ENCODE assay signal across 18 cellular contexts in genomic region chr20:11646359-11646758, GRCh38.
DNase-seq lines count a peak whose midpoint lies in the region; ATAC-seq and TF ChIP-seq lines count a peak whose summit lies in the region.
"Had no signal": no experiment of that assay in that cellular context is flagged by ENCODE, and none has a peak within 500 bp of the region (broad histone marks: within the 10 kb centered on the region; RNA-seq: fewer than 3 reads in every experiment).

No MANE protein-coding gene starts in this region.

- H3K9me3 Mint-ChIP-seq in WTC11 (peaks cover 6% of the 10 kb centered on the region), HFFc6 (peaks cover 11% of the 10 kb centered on the region)
- H3K9me3 Mint-ChIP-seq in stimulated activated effector memory CD8-positive, alpha-beta T cell treated with anti-CD3 and anti-CD28 coated beads, Interleukin-12 subunit alpha, Interleukin-12 subunit beta, amount 100 ng/mL, for 72 hours = peaks cover 13% of the 10 kb centered on the region

- RAD21 ChIA-PET in HCT116 (lab: Charles Lee; ENCODE audit: low non-redundant PET in 1 of 2, low total read pairs in 2 of 2, uncharacterized antibody in 2 of 2, unreplicated experiment in 2 of 2) = no interaction called here

- H3K27ac ChIP-seq in HCT116 (ENCODE audit: low read depth, low read length) = no peak overlapping the region
- H3K27ac ChIP-seq: PC-9 had no signal

- CTCF ChIA-PET in HCT116 (lab: Charles Lee) (no interaction called here), WTC11 (lab: Charles Lee) (interaction anchor here (0.6 to 0.9 kb wide), 2 partner anchors 369 to 712 kb away, joined by 3 read pairs; no protein-coding TSS in a partner anchor)

- no peaks in the 10 kb centered on the region for H3K4me1 ChIP-seq in HCT116 (ENCODE audit: control insufficient read depth in 1 of 2, insufficient read depth in 2 of 2, low read length in 2 of 2)
- H3K4me1 ChIP-seq: HAP-1 had no signal

- peak; percentile 38; the same call in 1 of the 2 replicates for ATAC-seq in HCT116
- peak; percentile 80 for ATAC-seq in WTC11
- peak; percentile 24 for ATAC-seq in stimulated activated effector memory CD8-positive, alpha-beta T cell treated with anti-CD3 and anti-CD28 coated beads, Interleukin-12 subunit alpha, Interleukin-12 subunit beta, amount 100 ng/mL, for 72 hours
- ATAC-seq in GM21423 (IDR thresholded peaks at IDR 0.05; ENCODE audit: unreplicated experiment) = no peak
- ATAC-seq in HG03521 (IDR thresholded peaks at IDR 0.05; ENCODE audit: unreplicated experiment) = no peak
- ATAC-seq: CD8-positive, alpha-beta T cell; K562 had no signal

- TF ChIP-seq RAD21 in HCT116 (IDR thresholded peaks at IDR 0.05; ENCODE audit: low read depth) = peak; percentile 23; the same call in 1 of the 2 replicates

- TF ChIP-seq CTCF in HCT116 (IDR thresholded peaks at IDR 0.05 in 2 of 3, conservative IDR thresholded peaks at IDR 0.05 in 1 of 3; ENCODE audit: borderline replicate concordance in 1 of 3, insufficient read depth in 1 of 3, low read depth in 2 of 3, low read length in 2 of 3) (no peak), WTC11 (IDR thresholded peaks at IDR 0.05) (no peak), HFFc6 (IDR thresholded peaks at IDR 0.05) (no peak)

- H3K9ac ChIP-seq in HCT116 (ENCODE audit: low read length) = no peak overlapping the region
- H3K9ac ChIP-seq: SK-N-SH had no signal

- H3K9me3 ChIP-seq in HCT116 (ENCODE audit: control insufficient read depth in 1 of 2, insufficient read depth in 1 of 2, low read depth in 1 of 2, low read length in 2 of 2) = no peaks in the 10 kb centered on the region
- H3K9me3 ChIP-seq: HAP-1, SK-N-SH had no signal

- H3K36me3 Mint-ChIP-seq in WTC11 (peaks cover 5% of the 10 kb centered on the region; the same call in 1 of the 2 replicates), HFFc6 (ENCODE audit: low read depth) (no peaks in the 10 kb centered on the region)
- H3K36me3 Mint-ChIP-seq in stimulated activated effector memory CD8-positive, alpha-beta T cell treated with anti-CD3 and anti-CD28 coated beads, Interleukin-12 subunit alpha, Interleukin-12 subunit beta, amount 100 ng/mL, for 72 hours = no peaks in the 10 kb centered on the region
- H3K36me3 Mint-ChIP-seq: CD8-positive, alpha-beta T cell had no signal

- H2AFZ ChIP-seq in HCT116 (ENCODE audit: low read depth, low read length, poor library complexity, severe bottlenecking) = no peak overlapping the region
- H2AFZ ChIP-seq: PC-9 had no signal

- intact Hi-C loops in HCT116 (cut with micrococcal nuclease) = no loop called here

- H3K27ac Mint-ChIP-seq in WTC11 = no peak overlapping the region
- no peak overlapping the region for H3K27ac Mint-ChIP-seq in stimulated activated effector memory CD8-positive, alpha-beta T cell treated with anti-CD3 and anti-CD28 coated beads, Interleukin-12 subunit alpha, Interleukin-12 subunit beta, amount 100 ng/mL, for 72 hours
- no peak overlapping the region for H3K27ac Mint-ChIP-seq in HFFc6
- H3K27ac Mint-ChIP-seq: CD8-positive, alpha-beta T cell had no signal

- no peaks in the 10 kb centered on the region for H4K20me1 ChIP-seq in HCT116 (ENCODE audit: insufficient read depth)

- H3K4me3 Mint-ChIP-seq in WTC11 = no peak overlapping the region
- H3K4me3 Mint-ChIP-seq in stimulated activated effector memory CD8-positive, alpha-beta T cell treated with anti-CD3 and anti-CD28 coated beads, Interleukin-12 subunit alpha, Interleukin-12 subunit beta, amount 100 ng/mL, for 72 hours = no peak overlapping the region
- no peak overlapping the region for H3K4me3 Mint-ChIP-seq in HFFc6
- H3K4me3 Mint-ChIP-seq: CD8-positive, alpha-beta T cell had no signal

- H3K27me3 Mint-ChIP-seq in WTC11 (ENCODE audit: low read depth) (peaks cover 8% of the 10 kb centered on the region), HFFc6 (ENCODE audit: insufficient read depth) (no peaks in the 10 kb centered on the region)

- H3K79me2 ChIP-seq in HCT116 (ENCODE audit: insufficient read depth, low read length) = no peaks in the 10 kb centered on the region

- H3K9me2 ChIP-seq in HCT116 (ENCODE audit: insufficient read depth) = no peaks in the 10 kb centered on the region
- H3K9me2 ChIP-seq: SK-N-SH had no signal

- H3K27me3 ChIP-seq in HCT116 (ENCODE audit: insufficient read depth, low read length) = no peaks in the 10 kb centered on the region

- H3K4me3 ChIP-seq in HCT116 (replicated peaks in 1 of 2; ENCODE audit: low read depth in 1 of 2, low read length in 2 of 2) = no peak overlapping the region
- H3K4me3 ChIP-seq: HAP-1, K562, PC-9 had no signal

- BruUV-seq in HCT116 (replicated peaks; lab: Mats Ljungman, UMichigan) = no TSS peak

- no peaks in the 10 kb centered on the region for H3K36me3 ChIP-seq in HCT116 (ENCODE audit: control insufficient read depth in 1 of 2, insufficient read depth in 2 of 2, low read length in 2 of 2)
- H3K36me3 ChIP-seq: HAP-1 had no signal

- H3K4me2 ChIP-seq in HCT116 (ENCODE audit: low read length) = no peak overlapping the region
- H3K4me2 ChIP-seq: PC-9, SK-N-SH had no signal

- no peak for TF ChIP-seq POLR2A in HCT116 (IDR thresholded peaks at IDR 0.05; ENCODE audit: borderline replicate concordance, extremely low read depth, insufficient read depth, insufficient read length)

- POLR2A ChIA-PET in HCT116 (lab: Charles Lee) = no interaction called here
- POLR2A ChIA-PET in WTC11 (lab: Charles Lee) = no interaction called here

- H3K4me1 Mint-ChIP-seq in WTC11 (no peaks in the 10 kb centered on the region), HFFc6 (ENCODE audit: low read depth) (no peaks in the 10 kb centered on the region)
- H3K4me1 Mint-ChIP-seq in stimulated activated effector memory CD8-positive, alpha-beta T cell treated with anti-CD3 and anti-CD28 coated beads, Interleukin-12 subunit alpha, Interleukin-12 subunit beta, amount 100 ng/mL, for 72 hours = no peaks in the 10 kb centered on the region

- no peak for DNase-seq in HCT116 (ENCODE audit: low read depth, low spot score)
- DNase-seq in WTC11 (ENCODE audit: low spot score) = peak; percentile 15
- peak; percentile 62 for DNase-seq in islet precursor cell
- no peak for DNase-seq in stimulated activated effector memory CD8-positive, alpha-beta T cell treated with anti-CD3 and anti-CD28 coated beads, Interleukin-12 subunit alpha, Interleukin-12 subunit beta, amount 100 ng/mL, for 72 hours (ENCODE audit: low spot score in 2 of 2)
- DNase-seq in stimulated activated CD4-positive, alpha-beta T cell treated with anti-CD3 and anti-CD28 coated beads, Interleukin-4, amount 100 ng/mL, for 24 hours = no peak
- no peak for DNase-seq in HFFc6
- DNase-seq: CD8-positive, alpha-beta T cell; DND-41; GDM1; NCI-H1092; NCI-H1694; NCI-H69; PC-9; SK-N-SH had no signal

TF ChIP-seq in HCT116, 20 proteins besides CTCF, POLR2A, EP300 and RAD21 (continues in another document):
- TF ChIP-seq ELF1 (IDR thresholded peaks at IDR 0.05; ENCODE audit: borderline replicate concordance, low read depth) (no peak), SIN3A (IDR thresholded peaks at IDR 0.05; ENCODE audit: low read depth) (no peak), YY1 (IDR thresholded peaks at IDR 0.05; ENCODE audit: extremely low read depth, insufficient replicate concordance, low read depth, low read length) (no peak), SP1 (IDR thresholded peaks at IDR 0.05; ENCODE audit: low read depth) (no peak), ZFX (IDR thresholded peaks at IDR 0.05) (no peak)

TF ChIP-seq in WTC11, 78 proteins besides CTCF, POLR2A, EP300 and RAD21 (continues in another document):
- TF ChIP-seq, protein P1, sequence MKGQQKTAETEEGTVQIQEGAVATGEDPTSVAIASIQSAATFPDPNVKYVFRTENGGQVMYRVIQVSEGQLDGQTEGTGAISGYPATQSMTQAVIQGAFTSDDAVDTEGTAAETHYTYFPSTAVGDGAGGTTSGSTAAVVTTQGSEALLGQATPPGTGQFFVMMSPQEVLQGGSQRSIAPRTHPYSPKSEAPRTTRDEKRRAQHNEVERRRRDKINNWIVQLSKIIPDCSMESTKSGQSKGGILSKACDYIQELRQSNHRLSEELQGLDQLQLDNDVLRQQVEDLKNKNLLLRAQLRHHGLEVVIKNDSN (CRISPR knock-in tag; IDR thresholded peaks at IDR 0.05) = no peak
- no peak for TF ChIP-seq SMAD4 (CRISPR knock-in tag; IDR thresholded peaks at IDR 0.05)
- no peak for TF ChIP-seq ZNF219 (CRISPR knock-in tag; IDR thresholded peaks at IDR 0.05; ENCODE audit: borderline replicate concordance)
- TF ChIP-seq, protein P2, sequence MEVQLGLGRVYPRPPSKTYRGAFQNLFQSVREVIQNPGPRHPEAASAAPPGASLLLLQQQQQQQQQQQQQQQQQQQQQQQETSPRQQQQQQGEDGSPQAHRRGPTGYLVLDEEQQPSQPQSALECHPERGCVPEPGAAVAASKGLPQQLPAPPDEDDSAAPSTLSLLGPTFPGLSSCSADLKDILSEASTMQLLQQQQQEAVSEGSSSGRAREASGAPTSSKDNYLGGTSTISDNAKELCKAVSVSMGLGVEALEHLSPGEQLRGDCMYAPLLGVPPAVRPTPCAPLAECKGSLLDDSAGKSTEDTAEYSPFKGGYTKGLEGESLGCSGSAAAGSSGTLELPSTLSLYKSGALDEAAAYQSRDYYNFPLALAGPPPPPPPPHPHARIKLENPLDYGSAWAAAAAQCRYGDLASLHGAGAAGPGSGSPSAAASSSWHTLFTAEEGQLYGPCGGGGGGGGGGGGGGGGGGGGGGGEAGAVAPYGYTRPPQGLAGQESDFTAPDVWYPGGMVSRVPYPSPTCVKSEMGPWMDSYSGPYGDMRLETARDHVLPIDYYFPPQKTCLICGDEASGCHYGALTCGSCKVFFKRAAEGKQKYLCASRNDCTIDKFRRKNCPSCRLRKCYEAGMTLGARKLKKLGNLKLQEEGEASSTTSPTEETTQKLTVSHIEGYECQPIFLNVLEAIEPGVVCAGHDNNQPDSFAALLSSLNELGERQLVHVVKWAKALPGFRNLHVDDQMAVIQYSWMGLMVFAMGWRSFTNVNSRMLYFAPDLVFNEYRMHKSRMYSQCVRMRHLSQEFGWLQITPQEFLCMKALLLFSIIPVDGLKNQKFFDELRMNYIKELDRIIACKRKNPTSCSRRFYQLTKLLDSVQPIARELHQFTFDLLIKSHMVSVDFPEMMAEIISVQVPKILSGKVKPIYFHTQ (CRISPR knock-in tag; IDR thresholded peaks at IDR 0.05) = no peak
- TF ChIP-seq, protein P3, sequence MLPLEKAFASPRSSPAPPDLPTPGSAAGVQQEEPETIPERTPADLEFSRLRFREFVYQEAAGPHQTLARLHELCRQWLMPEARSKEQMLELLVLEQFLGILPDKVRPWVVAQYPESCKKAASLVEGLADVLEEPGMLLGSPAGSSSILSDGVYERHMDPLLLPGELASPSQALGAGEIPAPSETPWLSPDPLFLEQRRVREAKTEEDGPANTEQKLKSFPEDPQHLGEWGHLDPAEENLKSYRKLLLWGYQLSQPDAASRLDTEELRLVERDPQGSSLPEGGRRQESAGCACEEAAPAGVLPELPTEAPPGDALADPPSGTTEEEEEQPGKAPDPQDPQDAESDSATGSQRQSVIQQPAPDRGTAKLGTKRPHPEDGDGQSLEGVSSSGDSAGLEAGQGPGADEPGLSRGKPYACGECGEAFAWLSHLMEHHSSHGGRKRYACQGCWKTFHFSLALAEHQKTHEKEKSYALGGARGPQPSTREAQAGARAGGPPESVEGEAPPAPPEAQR (CRISPR knock-in tag; IDR thresholded peaks at IDR 0.05) = no peak
- no peak for TF ChIP-seq PRRX2 (CRISPR knock-in tag; IDR thresholded peaks at IDR 0.05)

Comparison
In these comparisons a context has a peak if more than half of its experiments do, and no peak if none do; other contexts are left out.
1. ATAC-seq: peak in HCT116 (single experiment), WTC11 (single experiment) and stimulated activated effector memory CD8-positive, alpha-beta T cell treated with anti-CD3 and anti-CD28 coated beads, Interleukin-12 subunit alpha, Interleukin-12 subunit beta, amount 100 ng/mL, for 72 hours (single experiment); none in GM21423 (single experiment) and HG03521 (single experiment).
2. DNase-seq: peak in WTC11 (single experiment) and islet precursor cell (single experiment); none in HCT116 (single experiment), stimulated activated effector memory CD8-positive, alpha-beta T cell treated with anti-CD3 and anti-CD28 coated beads, Interleukin-12 subunit alpha, Interleukin-12 subunit beta, amount 100 ng/mL, for 72 hours (0 of 2), stimulated activated CD4-positive, alpha-beta T cell treated with anti-CD3 and anti-CD28 coated beads, Interleukin-4, amount 100 ng/mL, for 24 hours (single experiment) and HFFc6 (single experiment).